In the genomic region with DNA sequence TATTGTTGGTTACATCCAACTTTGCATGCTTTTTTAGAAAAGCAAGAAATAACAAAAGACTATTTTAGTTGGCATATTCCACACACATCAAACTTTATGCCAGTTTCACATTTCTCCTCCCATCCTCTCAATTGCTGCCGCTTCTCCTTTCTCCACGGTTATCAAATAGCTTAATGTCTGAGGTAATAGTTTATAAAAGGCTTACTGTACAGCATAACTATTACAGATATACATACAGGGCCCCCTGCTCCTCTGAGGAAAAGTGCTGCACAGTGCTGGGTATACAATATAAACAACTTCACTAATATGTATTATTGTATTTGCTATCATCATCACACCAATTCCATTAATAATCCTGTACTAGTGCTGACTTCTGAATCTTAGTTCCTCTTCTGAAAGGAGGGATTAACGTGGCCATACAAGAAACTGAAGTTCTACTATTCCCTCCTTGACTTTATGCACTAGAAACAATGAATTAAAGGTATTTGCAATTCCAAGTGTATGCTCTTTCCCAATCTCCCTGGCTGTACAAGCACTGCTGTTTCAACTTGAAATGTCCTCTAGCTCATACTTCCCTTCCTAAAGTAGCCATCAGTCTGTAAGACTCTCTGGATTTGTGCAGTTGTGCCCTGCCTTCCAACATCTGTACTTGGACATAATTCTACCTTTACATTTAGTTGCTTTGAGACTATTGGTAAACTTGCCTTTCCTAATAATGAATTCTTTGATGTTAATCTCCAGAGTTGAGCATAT, we compare ENCODE assay signal across 10 cellular contexts. TPM values are rescaled to one million over a fixed set of nuclear protein-coding genes. Genes with fewer than 3 reads are reported as not detected.
A peak's percentile ranks its signal among the peaks of the same experiment; 100 is the strongest.
DNase-seq lines count a peak whose midpoint lies in the region; ATAC-seq, FAIRE-seq and TF ChIP-seq lines count a peak whose summit lies in the region.
"Had no signal": no experiment of that assay in that cellular context is flagged by ENCODE, and none has a peak within 500 bp of the region (broad histone marks: within the 10 kb centered on the region; RNA-seq: fewer than 3 reads in every experiment).

No MANE protein-coding gene starts in this region.

- TF ChIP-seq CTCF in bronchial epithelial cell (IDR thresholded peaks at IDR 0.05; ENCODE audit: insufficient read depth, low read length, severe bottlenecking): no peak

- ATAC-seq in GM18870 (IDR thresholded peaks at IDR 0.05; ENCODE audit: unreplicated experiment): no peak

- 60% methylated on average over 3 of the region's 3 CpGs for WGBS in HUES64

- no peaks in the 10 kb centered on the region for H3K27me3 ChIP-seq in HUES64 (ENCODE audit: insufficient read depth, low read length)
- H3K27me3 ChIP-seq in bronchial epithelial cell (ENCODE audit: control insufficient read depth, insufficient read depth, low read length): no peaks in the 10 kb centered on the region
- no peaks in the 10 kb centered on the region for H3K27me3 ChIP-seq in mucosa of rectum (ENCODE audit: control insufficient read depth in 2 of 2, insufficient read depth in 2 of 2, low read length in 2 of 2)

- FAIRE-seq in bronchial epithelial cell (lab: Jason Lieb, UNC): no peak

- H3K4me3 ChIP-seq in HUES64 (ENCODE audit: low read length) (peak overlapping the region; percentile 90), bronchial epithelial cell (ENCODE audit: low read depth, low read length) (peak overlapping the region; percentile 74), mucosa of rectum (ENCODE audit: low read length in 2 of 2) (peak overlapping the region; percentile 37 to 90)

- H3K9ac ChIP-seq in HUES64 (ENCODE audit: low read depth, low read length) (no peak overlapping the region), mucosa of rectum (ENCODE audit: low read depth in 1 of 2, low read length in 2 of 2) (peak overlapping the region; percentile 4 to 61)

- H3K4me1 ChIP-seq in HUES64 (ENCODE audit: insufficient read depth, low read length): peaks cover 31% of the 10 kb centered on the region
- H3K4me1 ChIP-seq in mucosa of rectum (ENCODE audit: control insufficient read depth in 2 of 2, insufficient read depth in 2 of 2, low read length in 2 of 2): peaks cover 13 to 23% of the 10 kb centered on the region in 2 donors

- no peak overlapping the region for H3K27ac ChIP-seq in HUES64 (ENCODE audit: low read depth, low read length)
- H3K27ac ChIP-seq in mucosa of rectum (ENCODE audit: low read depth in 2 of 2, low read length in 2 of 2): peak overlapping the region in 1 of 2 donors; percentile 5

- DNase-seq in AG08396 (ENCODE audit: low spot score) (peak; percentile 12), bronchial epithelial cell (ENCODE audit: low read depth) (peak; percentile 57), ecto neural progenitor cell (ENCODE audit: low spot score) (no peak), NCI-H2171 (lab: John Stamatoyannopoulos, UW) (no peak)
- DNase-seq in stimulated activated CD4-positive, alpha-beta T cell treated with anti-CD3 and anti-CD28 coated beads, Interleukin-2, amount 100 ng/mL, for 48 hours: no peak
- DNase-seq: activated naive CD8-positive, alpha-beta T cell treated with anti-CD3 and anti-CD28 coated beads, Interleukin-2, amount 10 ng/mL, durations not matched to agents 7 days and 5 days; NCI-H1105 had no signal

- H3K9me3 ChIP-seq in HUES64 (ENCODE audit: insufficient read depth, low read depth, low read length) (no peaks in the 10 kb centered on the region), mucosa of rectum (ENCODE audit: control insufficient read depth in 2 of 2, low read length in 2 of 2) (no peaks in the 10 kb centered on the region)

- H3K36me3 ChIP-seq in HUES64 (ENCODE audit: insufficient read depth, low read length) (no peaks in the 10 kb centered on the region), bronchial epithelial cell (ENCODE audit: control insufficient read depth, insufficient read depth, low read length) (no peaks in the 10 kb centered on the region), mucosa of rectum (ENCODE audit: control insufficient read depth in 2 of 2, insufficient read depth in 2 of 2, low read length in 2 of 2) (no peaks in the 10 kb centered on the region)

RNA-seq across cellular contexts. Expression of a gene that starts 2.5 kb away (rescaled TPM):
- polyA plus RNA-seq in HUES64 (2013, experiment 1 of 2): 192 TPM
- polyA plus RNA-seq in HUES64 (2013, experiment 2 of 2): 242 TPM
- 148 and 181 TPM in 2 replicates for total RNA-seq in bronchial epithelial cell

Comparison
In these comparisons a context has a peak if more than half of its experiments do, and no peak if none do; other contexts are left out.
1. DNase-seq: peak in AG08396 (single experiment) and bronchial epithelial cell (single experiment); none in stimulated activated CD4-positive, alpha-beta T cell treated with anti-CD3 and anti-CD28 coated beads, Interleukin-2, amount 100 ng/mL, for 48 hours (0 of 2), ecto neural progenitor cell (single experiment) and NCI-H2171 (single experiment).
2. Peak in every context shown above with its lines, with median percentiles within 50 percentile points of each other: H3K4me3 ChIP-seq.